8 cellular contexts compared by ENCODE assay signal in genomic region chr16:10275214-10275996, GRCh38.
DNase-seq lines count a peak whose midpoint lies in the region; ATAC-seq, FAIRE-seq and TF ChIP-seq lines count a peak whose summit lies in the region.
"Not testable (repeated sequence)": the region's sequence is repeated elsewhere in the genome, so short reads cannot be mapped to it uniquely, and the experiment has no call there.

No MANE protein-coding gene starts in this region.

- peak; percentile 20 for DNase-seq in Ammon's horn (ENCODE audit: low spot score)
- not testable (repeated sequence) for DNase-seq in GM18507 (ENCODE audit: extremely low spot score, insufficient read length, low read depth); activated B cell treated with CpG ODN at 0.5 μM for 24 hours; activated naive CD8-positive, alpha-beta T cell treated with anti-CD3 and anti-CD28 coated beads, Interleukin-2, amount 50 U/mL, for 24 hours

- CTCF ChIA-PET in activated B cell treated with CpG ODN at 0.5 μM for 24 hours (lab: Charles Lee): not testable (repeated sequence)

- intact Hi-C loops in activated B cell treated with CpG ODN at 0.5 μM for 24 hours (cut with micrococcal nuclease): not testable (repeated sequence)

- peak overlapping the region; percentile 33 for H3K4me3 Mint-ChIP-seq in activated B cell treated with CpG ODN at 0.5 μM for 24 hours
- not testable (repeated sequence) for H3K4me3 Mint-ChIP-seq in activated naive CD8-positive, alpha-beta T cell treated with anti-CD3 and anti-CD28 coated beads, Interleukin-2, amount 50 U/mL, for 24 hours

- H3K27ac Mint-ChIP-seq in activated B cell treated with CpG ODN at 0.5 μM for 24 hours: peak overlapping the region; percentile 95
- peak overlapping the region; percentile 15 for H3K27ac Mint-ChIP-seq in activated naive CD8-positive, alpha-beta T cell treated with anti-CD3 and anti-CD28 coated beads, Interleukin-2, amount 50 U/mL, for 24 hours

- peak; percentile 94 for FAIRE-seq in GM18507 (lab: Jason Lieb, UNC)

- POLR2A ChIA-PET in activated B cell treated with CpG ODN at 0.5 μM for 24 hours (lab: Charles Lee): interaction anchor here (0.6 to 0.8 kb wide), 4 partner anchors 11 to 406 kb away, joined by 3 to 8 read pairs (median 4); no protein-coding TSS in a partner anchor

- ATAC-seq in GM19395 (IDR thresholded peaks at IDR 0.05; ENCODE audit: unreplicated experiment) (peak; percentile 86), GM21737 (IDR thresholded peaks at IDR 0.05; ENCODE audit: unreplicated experiment) (peak; percentile 55), HG03095 (IDR thresholded peaks at IDR 0.05; ENCODE audit: unreplicated experiment) (peak; percentile 73), HG03575 (IDR thresholded peaks at IDR 0.05; ENCODE audit: extremely low read depth, insufficient number of reproducible peaks, low FRiP score, unreplicated experiment) (peak; percentile 64), activated B cell treated with CpG ODN at 0.5 μM for 24 hours (ENCODE audit: low read depth) (peak; percentile 75)
- not testable (repeated sequence) for ATAC-seq in activated naive CD8-positive, alpha-beta T cell treated with anti-CD3 and anti-CD28 coated beads, Interleukin-2, amount 50 U/mL, for 24 hours

- H3K27me3 Mint-ChIP-seq in activated B cell treated with CpG ODN at 0.5 μM for 24 hours; activated naive CD8-positive, alpha-beta T cell treated with anti-CD3 and anti-CD28 coated beads, Interleukin-2, amount 50 U/mL, for 24 hours: not testable (repeated sequence)

- TF ChIP-seq CTCF in activated B cell treated with CpG ODN at 0.5 μM for 24 hours (IDR thresholded peaks at IDR 0.05): not testable (repeated sequence)

- H3K36me3 Mint-ChIP-seq in activated B cell treated with CpG ODN at 0.5 μM for 24 hours (ENCODE audit: low read depth); activated naive CD8-positive, alpha-beta T cell treated with anti-CD3 and anti-CD28 coated beads, Interleukin-2, amount 50 U/mL, for 24 hours (ENCODE audit: low read depth): not testable (repeated sequence)

- peaks cover 24% of the 10 kb centered on the region for H3K4me1 Mint-ChIP-seq in activated B cell treated with CpG ODN at 0.5 μM for 24 hours
- peaks cover 12% of the 10 kb centered on the region for H3K4me1 Mint-ChIP-seq in activated naive CD8-positive, alpha-beta T cell treated with anti-CD3 and anti-CD28 coated beads, Interleukin-2, amount 50 U/mL, for 24 hours

- peaks cover 15% of the 10 kb centered on the region for H3K9me3 Mint-ChIP-seq in activated B cell treated with CpG ODN at 0.5 μM for 24 hours
- H3K9me3 Mint-ChIP-seq in activated naive CD8-positive, alpha-beta T cell treated with anti-CD3 and anti-CD28 coated beads, Interleukin-2, amount 50 U/mL, for 24 hours: not testable (repeated sequence)
